Comparison of ENCODE assay signal across 2 cellular contexts in the genomic region with DNA sequence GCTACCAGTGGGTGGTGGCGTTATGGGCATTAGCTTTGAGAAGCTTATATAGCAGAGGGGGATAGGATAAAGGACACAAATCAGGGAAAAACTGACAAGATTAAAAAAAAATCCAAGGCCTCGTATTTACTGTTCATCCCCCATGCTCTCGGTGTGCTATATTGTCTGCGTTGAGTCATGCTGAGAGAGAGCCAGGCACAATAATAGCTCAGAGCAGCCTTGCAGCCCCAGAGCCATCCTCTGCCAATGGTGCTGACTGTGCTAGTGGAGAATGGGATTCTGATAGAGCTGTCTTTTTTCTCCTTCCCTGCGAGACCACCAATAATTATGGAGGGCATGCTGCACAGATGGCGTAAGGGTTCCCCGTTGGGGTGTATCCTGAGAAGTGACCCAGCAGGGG.
TF ChIP-seq lines count a peak whose summit lies in the region.

No MANE protein-coding gene starts in this region.

TF ChIP-seq in SK-N-SH treated with all-trans-retinoic acid at 6 μM for 48 hours, 23 proteins besides CTCF, POLR2A, EP300 and RAD21 (continued from another document):
- TF ChIP-seq, protein P1, sequence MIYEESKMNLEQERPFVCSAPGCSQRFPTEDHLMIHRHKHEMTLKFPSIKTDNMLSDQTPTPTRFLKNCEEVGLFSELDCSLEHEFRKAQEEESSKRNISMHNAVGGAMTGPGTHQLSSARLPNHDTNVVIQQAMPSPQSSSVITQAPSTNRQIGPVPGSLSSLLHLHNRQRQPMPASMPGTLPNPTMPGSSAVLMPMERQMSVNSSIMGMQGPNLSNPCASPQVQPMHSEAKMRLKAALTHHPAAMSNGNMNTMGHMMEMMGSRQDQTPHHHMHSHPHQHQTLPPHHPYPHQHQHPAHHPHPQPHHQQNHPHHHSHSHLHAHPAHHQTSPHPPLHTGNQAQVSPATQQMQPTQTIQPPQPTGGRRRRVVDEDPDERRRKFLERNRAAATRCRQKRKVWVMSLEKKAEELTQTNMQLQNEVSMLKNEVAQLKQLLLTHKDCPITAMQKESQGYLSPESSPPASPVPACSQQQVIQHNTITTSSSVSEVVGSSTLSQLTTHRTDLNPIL (CRISPR knock-in tag; IDR thresholded peaks at IDR 0.05; ENCODE audit: low read depth) = no peak
- TF ChIP-seq CSDC2 (CRISPR knock-in tag; IDR thresholded peaks at IDR 0.05) = no peak
- no peak for TF ChIP-seq RARB (CRISPR knock-in tag; IDR thresholded peaks at IDR 0.05)
- no peak for TF ChIP-seq TOX (CRISPR knock-in tag; IDR thresholded peaks at IDR 0.05; ENCODE audit: borderline replicate concordance)
- TF ChIP-seq ZNF565 (CRISPR knock-in tag; conservative IDR thresholded peaks at IDR 0.05; ENCODE audit: low read depth) = no peak
- no peak for TF ChIP-seq ZFP30 (CRISPR knock-in tag; IDR thresholded peaks at IDR 0.05)
- no peak for TF ChIP-seq SNAI2 (CRISPR knock-in tag; IDR thresholded peaks at IDR 0.05)
- no peak for TF ChIP-seq BACH2 (CRISPR knock-in tag; IDR thresholded peaks at IDR 0.05; ENCODE audit: borderline replicate concordance)
- no peak for TF ChIP-seq PPARA (CRISPR knock-in tag; IDR thresholded peaks at IDR 0.05; ENCODE audit: borderline replicate concordance)
- no peak for TF ChIP-seq ZNF8 (CRISPR knock-in tag; IDR thresholded peaks at IDR 0.05)

TF ChIP-seq in SK-N-SH, 30 proteins besides CTCF, POLR2A, EP300 and RAD21 (continued from another document):
- TF ChIP-seq PBX3 (IDR thresholded peaks at IDR 0.05) (no peak), USF2 (IDR thresholded peaks at IDR 0.05; ENCODE audit: borderline replicate concordance, low read depth, low read length) (no peak)
TF ChIP-seq in SK-N-SH: peak in this region for 0.
